In the genomic region with DNA sequence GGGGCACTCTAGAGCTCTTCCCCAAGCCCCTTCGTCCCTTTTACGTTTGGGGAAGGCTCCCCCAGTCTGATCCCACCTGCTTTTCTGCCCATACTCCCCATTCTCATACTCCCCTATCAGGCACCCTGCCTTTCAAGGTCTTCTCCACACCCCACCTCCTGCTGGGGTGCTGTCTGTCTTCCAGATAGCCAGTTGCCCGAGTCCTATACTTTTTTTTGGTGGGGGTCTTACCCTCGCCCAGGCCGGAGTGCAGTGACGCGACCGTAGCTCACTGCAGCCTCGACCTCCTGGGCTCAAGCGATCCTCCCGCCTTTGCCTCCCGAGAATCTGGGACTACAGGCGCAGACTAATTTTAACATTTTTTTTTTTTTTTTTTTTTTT, we compare ENCODE assay signal across 1 cellular context.
TF ChIP-seq lines count a peak whose summit lies in the region.

No MANE protein-coding gene starts in this region.

TF ChIP-seq in GM12878, 131 proteins besides CTCF, POLR2A, EP300 and RAD21:
- TF ChIP-seq NFXL1 (IDR thresholded peaks at IDR 0.05; ENCODE audit: borderline replicate concordance) (no peak), ETV6 (conservative IDR thresholded peaks at IDR 0.05 in 1 of 2, IDR thresholded peaks at IDR 0.05 in 1 of 2; ENCODE audit: borderline replicate concordance in 1 of 2, low read depth in 1 of 2) (no peak), SMC3 (IDR thresholded peaks at IDR 0.05; ENCODE audit: borderline replicate concordance, low read length) (no peak)
- TF ChIP-seq, protein P1, sequence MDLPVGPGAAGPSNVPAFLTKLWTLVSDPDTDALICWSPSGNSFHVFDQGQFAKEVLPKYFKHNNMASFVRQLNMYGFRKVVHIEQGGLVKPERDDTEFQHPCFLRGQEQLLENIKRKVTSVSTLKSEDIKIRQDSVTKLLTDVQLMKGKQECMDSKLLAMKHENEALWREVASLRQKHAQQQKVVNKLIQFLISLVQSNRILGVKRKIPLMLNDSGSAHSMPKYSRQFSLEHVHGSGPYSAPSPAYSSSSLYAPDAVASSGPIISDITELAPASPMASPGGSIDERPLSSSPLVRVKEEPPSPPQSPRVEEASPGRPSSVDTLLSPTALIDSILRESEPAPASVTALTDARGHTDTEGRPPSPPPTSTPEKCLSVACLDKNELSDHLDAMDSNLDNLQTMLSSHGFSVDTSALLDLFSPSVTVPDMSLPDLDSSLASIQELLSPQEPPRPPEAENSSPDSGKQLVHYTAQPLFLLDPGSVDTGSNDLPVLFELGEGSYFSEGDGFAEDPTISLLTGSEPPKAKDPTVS (IDR thresholded peaks at IDR 0.05; ENCODE audit: low read depth, low read length) = no peak
